ENCODE assay signal across 1 cellular context in the genomic region with DNA sequence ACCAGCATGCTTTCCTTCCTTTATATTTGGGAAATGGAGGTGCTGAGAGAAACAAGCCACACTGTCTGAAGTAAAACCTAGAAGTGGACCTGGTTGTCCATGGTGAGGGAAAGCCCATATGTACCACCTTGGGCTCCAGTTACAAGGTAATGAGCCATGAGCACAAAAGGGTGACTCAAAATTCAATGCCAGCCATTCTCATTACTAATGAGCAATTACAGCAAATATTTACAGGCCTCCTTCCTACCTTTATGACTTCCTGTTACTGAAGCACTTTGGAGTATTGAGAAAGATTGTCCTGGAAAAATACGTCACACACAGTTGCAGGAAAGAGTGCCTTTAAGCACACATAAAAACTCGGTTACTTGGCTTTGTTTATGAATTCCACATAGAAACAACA.
TF ChIP-seq lines count a peak whose summit lies in the region.

No MANE protein-coding gene starts in this region.

TF ChIP-seq in HepG2, 621 proteins besides CTCF, POLR2A, EP300 and RAD21 (continued from another document and continues in another):
- TF ChIP-seq MYC (CRISPR knock-in tag; IDR thresholded peaks at IDR 0.05; ENCODE audit: borderline replicate concordance) = no peak
- TF ChIP-seq ZNF577 (CRISPR knock-in tag; IDR thresholded peaks at IDR 0.05; ENCODE audit: borderline replicate concordance, low read depth) = no peak
- no peak for TF ChIP-seq DNMT1 (CRISPR knock-in tag; IDR thresholded peaks at IDR 0.05)
- TF ChIP-seq, protein P1, sequence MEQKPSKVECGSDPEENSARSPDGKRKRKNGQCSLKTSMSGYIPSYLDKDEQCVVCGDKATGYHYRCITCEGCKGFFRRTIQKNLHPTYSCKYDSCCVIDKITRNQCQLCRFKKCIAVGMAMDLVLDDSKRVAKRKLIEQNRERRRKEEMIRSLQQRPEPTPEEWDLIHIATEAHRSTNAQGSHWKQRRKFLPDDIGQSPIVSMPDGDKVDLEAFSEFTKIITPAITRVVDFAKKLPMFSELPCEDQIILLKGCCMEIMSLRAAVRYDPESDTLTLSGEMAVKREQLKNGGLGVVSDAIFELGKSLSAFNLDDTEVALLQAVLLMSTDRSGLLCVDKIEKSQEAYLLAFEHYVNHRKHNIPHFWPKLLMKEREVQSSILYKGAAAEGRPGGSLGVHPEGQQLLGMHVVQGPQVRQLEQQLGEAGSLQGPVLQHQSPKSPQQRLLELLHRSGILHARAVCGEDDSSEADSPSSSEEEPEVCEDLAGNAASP (CRISPR knock-in tag; IDR thresholded peaks at IDR 0.05; ENCODE audit: borderline replicate concordance) = peak; percentile 91
- TF ChIP-seq HNRNPUL1 (IDR thresholded peaks at IDR 0.05; ENCODE audit: low read depth, low read length) = no peak
- no peak for TF ChIP-seq ZNF543 (CRISPR knock-in tag; IDR thresholded peaks at IDR 0.05)
- TF ChIP-seq, protein P2, sequence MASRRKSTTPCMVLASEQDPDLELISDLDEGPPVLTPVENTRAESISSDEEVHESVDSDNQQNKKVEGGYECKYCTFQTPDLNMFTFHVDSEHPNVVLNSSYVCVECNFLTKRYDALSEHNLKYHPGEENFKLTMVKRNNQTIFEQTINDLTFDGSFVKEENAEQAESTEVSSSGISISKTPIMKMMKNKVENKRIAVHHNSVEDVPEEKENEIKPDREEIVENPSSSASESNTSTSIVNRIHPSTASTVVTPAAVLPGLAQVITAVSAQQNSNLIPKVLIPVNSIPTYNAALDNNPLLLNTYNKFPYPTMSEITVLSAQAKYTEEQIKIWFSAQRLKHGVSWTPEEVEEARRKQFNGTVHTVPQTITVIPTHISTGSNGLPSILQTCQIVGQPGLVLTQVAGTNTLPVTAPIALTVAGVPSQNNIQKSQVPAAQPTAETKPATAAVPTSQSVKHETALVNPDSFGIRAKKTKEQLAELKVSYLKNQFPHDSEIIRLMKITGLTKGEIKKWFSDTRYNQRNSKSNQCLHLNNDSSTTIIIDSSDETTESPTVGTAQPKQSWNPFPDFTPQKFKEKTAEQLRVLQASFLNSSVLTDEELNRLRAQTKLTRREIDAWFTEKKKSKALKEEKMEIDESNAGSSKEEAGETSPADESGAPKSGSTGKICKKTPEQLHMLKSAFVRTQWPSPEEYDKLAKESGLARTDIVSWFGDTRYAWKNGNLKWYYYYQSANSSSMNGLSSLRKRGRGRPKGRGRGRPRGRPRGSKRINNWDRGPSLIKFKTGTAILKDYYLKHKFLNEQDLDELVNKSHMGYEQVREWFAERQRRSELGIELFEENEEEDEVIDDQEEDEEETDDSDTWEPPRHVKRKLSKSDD (CRISPR knock-in tag; IDR thresholded peaks at IDR 0.05; ENCODE audit: low read depth) = no peak
- no peak for TF ChIP-seq ETV6 (CRISPR knock-in tag; conservative IDR thresholded peaks at IDR 0.05)
- TF ChIP-seq CBX1 (IDR thresholded peaks at IDR 0.05; ENCODE audit: low read depth) = no peak
- TF ChIP-seq HDAC6 (IDR thresholded peaks at IDR 0.05; ENCODE audit: low read depth, low read length) = no peak
- TF ChIP-seq, protein P3, sequence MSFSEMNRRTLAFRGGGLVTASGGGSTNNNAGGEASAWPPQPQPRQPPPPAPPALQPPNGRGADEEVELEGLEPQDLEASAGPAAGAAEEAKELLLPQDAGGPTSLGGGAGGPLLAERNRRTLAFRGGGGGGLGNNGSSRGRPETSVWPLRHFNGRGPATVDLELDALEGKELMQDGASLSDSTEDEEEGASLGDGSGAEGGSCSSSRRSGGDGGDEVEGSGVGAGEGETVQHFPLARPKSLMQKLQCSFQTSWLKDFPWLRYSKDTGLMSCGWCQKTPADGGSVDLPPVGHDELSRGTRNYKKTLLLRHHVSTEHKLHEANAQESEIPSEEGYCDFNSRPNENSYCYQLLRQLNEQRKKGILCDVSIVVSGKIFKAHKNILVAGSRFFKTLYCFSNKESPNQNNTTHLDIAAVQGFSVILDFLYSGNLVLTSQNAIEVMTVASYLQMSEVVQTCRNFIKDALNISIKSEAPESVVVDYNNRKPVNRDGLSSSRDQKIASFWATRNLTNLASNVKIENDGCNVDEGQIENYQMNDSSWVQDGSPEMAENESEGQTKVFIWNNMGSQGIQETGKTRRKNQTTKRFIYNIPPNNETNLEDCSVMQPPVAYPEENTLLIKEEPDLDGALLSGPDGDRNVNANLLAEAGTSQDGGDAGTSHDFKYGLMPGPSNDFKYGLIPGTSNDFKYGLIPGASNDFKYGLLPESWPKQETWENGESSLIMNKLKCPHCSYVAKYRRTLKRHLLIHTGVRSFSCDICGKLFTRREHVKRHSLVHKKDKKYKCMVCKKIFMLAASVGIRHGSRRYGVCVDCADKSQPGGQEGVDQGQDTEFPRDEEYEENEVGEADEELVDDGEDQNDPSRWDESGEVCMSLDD (CRISPR knock-in tag; IDR thresholded peaks at IDR 0.05; ENCODE audit: borderline replicate concordance) = no peak
- TF ChIP-seq, protein P4, sequence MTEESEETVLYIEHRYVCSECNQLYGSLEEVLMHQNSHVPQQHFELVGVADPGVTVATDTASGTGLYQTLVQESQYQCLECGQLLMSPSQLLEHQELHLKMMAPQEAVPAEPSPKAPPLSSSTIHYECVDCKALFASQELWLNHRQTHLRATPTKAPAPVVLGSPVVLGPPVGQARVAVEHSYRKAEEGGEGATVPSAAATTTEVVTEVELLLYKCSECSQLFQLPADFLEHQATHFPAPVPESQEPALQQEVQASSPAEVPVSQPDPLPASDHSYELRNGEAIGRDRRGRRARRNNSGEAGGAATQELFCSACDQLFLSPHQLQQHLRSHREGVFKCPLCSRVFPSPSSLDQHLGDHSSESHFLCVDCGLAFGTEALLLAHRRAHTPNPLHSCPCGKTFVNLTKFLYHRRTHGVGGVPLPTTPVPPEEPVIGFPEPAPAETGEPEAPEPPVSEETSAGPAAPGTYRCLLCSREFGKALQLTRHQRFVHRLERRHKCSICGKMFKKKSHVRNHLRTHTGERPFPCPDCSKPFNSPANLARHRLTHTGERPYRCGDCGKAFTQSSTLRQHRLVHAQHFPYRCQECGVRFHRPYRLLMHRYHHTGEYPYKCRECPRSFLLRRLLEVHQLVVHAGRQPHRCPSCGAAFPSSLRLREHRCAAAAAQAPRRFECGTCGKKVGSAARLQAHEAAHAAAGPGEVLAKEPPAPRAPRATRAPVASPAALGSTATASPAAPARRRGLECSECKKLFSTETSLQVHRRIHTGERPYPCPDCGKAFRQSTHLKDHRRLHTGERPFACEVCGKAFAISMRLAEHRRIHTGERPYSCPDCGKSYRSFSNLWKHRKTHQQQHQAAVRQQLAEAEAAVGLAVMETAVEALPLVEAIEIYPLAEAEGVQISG (CRISPR knock-in tag; IDR thresholded peaks at IDR 0.05) = no peak
- no peak for TF ChIP-seq MBNL3 (CRISPR knock-in tag; conservative IDR thresholded peaks at IDR 0.05)
- TF ChIP-seq ZNF678 (CRISPR knock-in tag; IDR thresholded peaks at IDR 0.05) = no peak
- TF ChIP-seq ZNF12 (CRISPR knock-in tag; IDR thresholded peaks at IDR 0.05) = 0 out of 2 replicates have a peak, but pooled peaks have one; percentile 43
- TF ChIP-seq ZNF230 (CRISPR knock-in tag; IDR thresholded peaks at IDR 0.05) = no peak
- no peak for TF ChIP-seq SALL2 (CRISPR knock-in tag; IDR thresholded peaks at IDR 0.05)
- no peak for TF ChIP-seq FIP1L1 (IDR thresholded peaks at IDR 0.05; ENCODE audit: borderline replicate concordance, insufficient read depth, low read depth, low read length)
- TF ChIP-seq, protein P5, sequence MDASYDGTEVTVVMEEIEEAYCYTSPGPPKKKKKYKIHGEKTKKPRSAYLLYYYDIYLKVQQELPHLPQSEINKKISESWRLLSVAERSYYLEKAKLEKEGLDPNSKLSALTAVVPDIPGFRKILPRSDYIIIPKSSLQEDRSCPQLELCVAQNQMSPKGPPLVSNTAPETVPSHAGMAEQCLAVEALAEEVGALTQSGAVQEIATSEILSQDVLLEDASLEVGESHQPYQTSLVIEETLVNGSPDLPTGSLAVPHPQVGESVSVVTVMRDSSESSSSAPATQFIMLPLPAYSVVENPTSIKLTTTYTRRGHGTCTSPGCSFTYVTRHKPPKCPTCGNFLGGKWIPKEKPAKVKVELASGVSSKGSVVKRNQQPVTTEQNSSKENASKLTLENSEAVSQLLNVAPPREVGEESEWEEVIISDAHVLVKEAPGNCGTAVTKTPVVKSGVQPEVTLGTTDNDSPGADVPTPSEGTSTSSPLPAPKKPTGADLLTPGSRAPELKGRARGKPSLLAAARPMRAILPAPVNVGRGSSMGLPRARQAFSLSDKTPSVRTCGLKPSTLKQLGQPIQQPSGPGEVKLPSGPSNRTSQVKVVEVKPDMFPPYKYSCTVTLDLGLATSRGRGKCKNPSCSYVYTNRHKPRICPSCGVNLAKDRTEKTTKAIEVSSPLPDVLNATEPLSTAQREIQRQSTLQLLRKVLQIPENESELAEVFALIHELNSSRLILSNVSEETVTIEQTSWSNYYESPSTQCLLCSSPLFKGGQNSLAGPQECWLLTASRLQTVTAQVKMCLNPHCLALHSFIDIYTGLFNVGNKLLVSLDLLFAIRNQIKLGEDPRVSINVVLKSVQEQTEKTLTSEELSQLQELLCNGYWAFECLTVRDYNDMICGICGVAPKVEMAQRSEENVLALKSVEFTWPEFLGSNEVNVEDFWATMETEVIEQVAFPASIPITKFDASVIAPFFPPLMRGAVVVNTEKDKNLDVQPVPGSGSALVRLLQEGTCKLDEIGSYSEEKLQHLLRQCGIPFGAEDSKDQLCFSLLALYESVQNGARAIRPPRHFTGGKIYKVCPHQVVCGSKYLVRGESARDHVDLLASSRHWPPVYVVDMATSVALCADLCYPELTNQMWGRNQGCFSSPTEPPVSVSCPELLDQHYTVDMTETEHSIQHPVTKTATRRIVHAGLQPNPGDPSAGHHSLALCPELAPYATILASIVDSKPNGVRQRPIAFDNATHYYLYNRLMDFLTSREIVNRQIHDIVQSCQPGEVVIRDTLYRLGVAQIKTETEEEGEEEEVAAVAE (CRISPR knock-in tag; IDR thresholded peaks at IDR 0.05; ENCODE audit: borderline replicate concordance) = peak; percentile 57; the same call in 1 of the 2 replicates
- no peak; the same call in 1 of the 2 replicates for TF ChIP-seq ZBTB38 (CRISPR knock-in tag; IDR thresholded peaks at IDR 0.05)
- TF ChIP-seq ZNF546 (CRISPR knock-in tag; conservative IDR thresholded peaks at IDR 0.05) = no peak
- TF ChIP-seq, protein P6, sequence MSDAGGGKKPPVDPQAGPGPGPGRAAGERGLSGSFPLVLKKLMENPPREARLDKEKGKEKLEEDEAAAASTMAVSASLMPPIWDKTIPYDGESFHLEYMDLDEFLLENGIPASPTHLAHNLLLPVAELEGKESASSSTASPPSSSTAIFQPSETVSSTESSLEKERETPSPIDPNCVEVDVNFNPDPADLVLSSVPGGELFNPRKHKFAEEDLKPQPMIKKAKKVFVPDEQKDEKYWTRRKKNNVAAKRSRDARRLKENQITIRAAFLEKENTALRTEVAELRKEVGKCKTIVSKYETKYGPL (CRISPR knock-in tag; IDR thresholded peaks at IDR 0.05) = no peak
- TF ChIP-seq, protein P7, sequence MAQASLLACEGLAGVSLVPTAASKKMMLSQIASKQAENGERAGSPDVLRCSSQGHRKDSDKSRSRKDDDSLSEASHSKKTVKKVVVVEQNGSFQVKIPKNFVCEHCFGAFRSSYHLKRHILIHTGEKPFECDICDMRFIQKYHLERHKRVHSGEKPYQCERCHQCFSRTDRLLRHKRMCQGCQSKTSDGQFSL (CRISPR knock-in tag; IDR thresholded peaks at IDR 0.05) = no peak
- TF ChIP-seq ZNF337 (CRISPR knock-in tag; IDR thresholded peaks at IDR 0.05; ENCODE audit: borderline replicate concordance, low read depth) = 0 out of 2 replicates have a peak, but pooled peaks have one; percentile 24
- TF ChIP-seq ZNF138 (CRISPR knock-in tag; IDR thresholded peaks at IDR 0.05; ENCODE audit: low read depth) = no peak
- TF ChIP-seq CHD4 (IDR thresholded peaks at IDR 0.05; ENCODE audit: borderline replicate concordance, low read length) = 0 out of 2 replicates have a peak, but pooled peaks have one; percentile 0
- TF ChIP-seq, protein P8, sequence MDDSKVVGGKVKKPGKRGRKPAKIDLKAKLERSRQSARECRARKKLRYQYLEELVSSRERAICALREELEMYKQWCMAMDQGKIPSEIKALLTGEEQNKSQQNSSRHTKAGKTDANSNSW (CRISPR knock-in tag; IDR thresholded peaks at IDR 0.05; ENCODE audit: borderline replicate concordance) = no peak
- TF ChIP-seq ZFP36L1 (CRISPR knock-in tag; IDR thresholded peaks at IDR 0.05) = peak; percentile 93
- TF ChIP-seq CHCHD3 (CRISPR knock-in tag; IDR thresholded peaks at IDR 0.05) = no peak
- TF ChIP-seq, protein P9, sequence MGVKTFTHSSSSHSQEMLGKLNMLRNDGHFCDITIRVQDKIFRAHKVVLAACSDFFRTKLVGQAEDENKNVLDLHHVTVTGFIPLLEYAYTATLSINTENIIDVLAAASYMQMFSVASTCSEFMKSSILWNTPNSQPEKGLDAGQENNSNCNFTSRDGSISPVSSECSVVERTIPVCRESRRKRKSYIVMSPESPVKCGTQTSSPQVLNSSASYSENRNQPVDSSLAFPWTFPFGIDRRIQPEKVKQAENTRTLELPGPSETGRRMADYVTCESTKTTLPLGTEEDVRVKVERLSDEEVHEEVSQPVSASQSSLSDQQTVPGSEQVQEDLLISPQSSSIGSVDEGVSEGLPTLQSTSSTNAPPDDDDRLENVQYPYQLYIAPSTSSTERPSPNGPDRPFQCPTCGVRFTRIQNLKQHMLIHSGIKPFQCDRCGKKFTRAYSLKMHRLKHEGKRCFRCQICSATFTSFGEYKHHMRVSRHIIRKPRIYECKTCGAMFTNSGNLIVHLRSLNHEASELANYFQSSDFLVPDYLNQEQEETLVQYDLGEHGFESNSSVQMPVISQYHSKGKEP (CRISPR knock-in tag; IDR thresholded peaks at IDR 0.05) = no peak
- TF ChIP-seq SALL1 (CRISPR knock-in tag; IDR thresholded peaks at IDR 0.05) = peak; percentile 85; the same call in 1 of the 2 replicates
- TF ChIP-seq KLF16 (CRISPR knock-in tag; IDR thresholded peaks at IDR 0.05) = peak in 1 of 2 experiments; percentile 96; a peak in 2 of 4 replicates
- TF ChIP-seq ZNF75D (CRISPR knock-in tag; IDR thresholded peaks at IDR 0.05; ENCODE audit: borderline replicate concordance) = no peak
- peak; percentile 92; the same call in 1 of the 2 replicates for TF ChIP-seq GATA4 (IDR thresholded peaks at IDR 0.05; ENCODE audit: borderline replicate concordance, low read depth)
- TF ChIP-seq NFYC (CRISPR knock-in tag; IDR thresholded peaks at IDR 0.05) = no peak
- TF ChIP-seq SNAI1 (CRISPR knock-in tag; IDR thresholded peaks at IDR 0.05; ENCODE audit: borderline replicate concordance) = no peak
- TF ChIP-seq CEBPG (CRISPR knock-in tag; IDR thresholded peaks at IDR 0.05) = peak; percentile 93
- TF ChIP-seq, protein P10, sequence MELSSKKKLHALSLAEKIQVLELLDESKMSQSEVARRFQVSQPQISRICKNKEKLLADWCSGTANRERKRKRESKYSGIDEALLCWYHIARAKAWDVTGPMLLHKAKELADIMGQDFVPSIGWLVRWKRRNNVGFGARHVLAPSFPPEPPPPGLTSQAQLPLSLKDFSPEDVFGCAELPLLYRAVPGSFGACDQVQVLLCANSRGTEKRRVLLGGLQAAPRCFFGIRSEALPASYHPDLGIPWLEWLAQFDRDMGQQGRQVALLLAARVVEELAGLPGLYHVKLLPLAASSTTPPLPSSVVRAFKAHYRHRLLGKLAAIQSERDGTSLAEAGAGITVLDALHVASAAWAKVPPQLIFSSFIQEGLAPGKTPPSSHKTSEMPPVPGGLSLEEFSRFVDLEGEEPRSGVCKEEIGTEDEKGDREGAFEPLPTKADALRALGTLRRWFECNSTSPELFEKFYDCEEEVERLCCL (CRISPR knock-in tag; IDR thresholded peaks at IDR 0.05; ENCODE audit: borderline replicate concordance) = no peak
- TF ChIP-seq NFKB2 (CRISPR knock-in tag; IDR thresholded peaks at IDR 0.05; ENCODE audit: borderline replicate concordance) = no peak
- TF ChIP-seq, protein P11, sequence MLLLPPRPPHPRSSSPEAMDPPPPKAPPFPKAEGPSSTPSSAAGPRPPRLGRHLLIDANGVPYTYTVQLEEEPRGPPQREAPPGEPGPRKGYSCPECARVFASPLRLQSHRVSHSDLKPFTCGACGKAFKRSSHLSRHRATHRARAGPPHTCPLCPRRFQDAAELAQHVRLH (CRISPR knock-in tag; IDR thresholded peaks at IDR 0.05; ENCODE audit: borderline replicate concordance, low read depth) = peak; percentile 48; the same call in 1 of the 2 replicates
